8 cellular contexts compared by ENCODE assay signal in the genomic region with DNA sequence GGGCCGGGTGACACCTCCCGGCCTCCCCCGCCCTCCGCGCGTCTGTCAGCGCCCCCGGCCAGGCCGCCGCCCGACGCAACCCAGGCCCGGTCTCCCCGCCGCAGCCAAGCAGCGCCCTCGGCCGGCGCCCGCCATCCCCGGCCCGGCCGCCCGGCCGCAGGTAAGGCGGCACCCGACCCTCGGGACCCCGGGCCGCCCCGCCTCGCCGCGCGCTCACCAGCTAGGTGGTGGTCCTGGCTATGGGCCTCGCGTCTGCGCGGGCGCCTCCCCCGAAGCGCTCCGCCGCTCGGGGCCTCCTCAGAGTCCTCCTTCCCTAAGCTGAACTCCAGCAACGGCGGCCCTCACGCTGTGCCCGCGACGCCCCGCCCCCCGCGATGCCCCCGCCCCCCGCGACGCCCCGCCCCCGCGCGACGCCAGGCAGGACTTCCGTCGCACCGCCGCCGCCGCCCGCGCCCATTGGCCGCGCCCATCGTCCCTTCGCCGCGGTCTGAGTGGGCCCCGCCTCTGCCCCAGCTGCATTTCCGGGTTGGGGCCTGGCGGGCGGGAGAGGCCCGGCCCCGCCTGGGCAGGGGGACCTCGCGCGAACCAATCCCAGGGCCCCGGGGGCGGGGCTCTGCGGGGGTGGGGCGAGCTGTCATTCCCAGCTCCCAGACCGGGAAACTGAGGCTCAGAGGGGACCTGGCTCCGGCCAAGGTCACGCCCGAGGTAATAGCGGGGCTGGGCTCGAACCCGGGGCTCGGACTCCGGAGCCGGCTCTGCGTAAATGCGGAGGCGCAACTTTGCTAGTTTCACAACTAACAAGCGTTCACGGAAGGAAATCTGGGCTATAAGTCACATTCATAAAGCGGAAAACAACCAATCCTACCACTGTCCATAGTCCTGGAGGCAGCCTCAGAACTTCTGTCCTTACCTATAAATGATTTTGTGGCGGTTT. TPM values are rescaled to one million over a fixed set of nuclear protein-coding genes. Genes with fewer than 3 reads are reported as not detected.
A peak's percentile ranks its signal among the peaks of the same experiment; 100 is the strongest.
DNase-seq lines count a peak whose midpoint lies in the region; ATAC-seq and TF ChIP-seq lines count a peak whose summit lies in the region.

No MANE protein-coding gene starts in this region.

- no peaks in the 10 kb centered on the region for H3K9me3 Mint-ChIP-seq in T-helper 1 cell treated with Interleukin-12 subunit alpha and Interleukin-12 subunit beta and Interleukin-4 antibody, amounts not matched to agents 30 μg/mL and 1 μg/mL, for 36 hours

- no peaks in the 10 kb centered on the region for H3K27me3 ChIP-seq in right atrium auricular region
- H3K27me3 ChIP-seq in uterus = no peaks in the 10 kb centered on the region

- peak overlapping the region; percentile 86 for H3K27ac ChIP-seq in angular gyrus (ENCODE audit: low read depth, low read length)
- peak overlapping the region; percentile 68 to 80 for H3K27ac ChIP-seq in right atrium auricular region
- peak overlapping the region; percentile 72 to 78 for H3K27ac ChIP-seq in uterus

- H3K36me3 Mint-ChIP-seq in T-helper 1 cell treated with Interleukin-12 subunit alpha and Interleukin-12 subunit beta and Interleukin-4 antibody, amounts not matched to agents 30 μg/mL and 1 μg/mL, for 36 hours (ENCODE audit: low read depth) = peaks cover 7% of the 10 kb centered on the region

- TF ChIP-seq CTCF in right atrium auricular region (IDR thresholded peaks at IDR 0.05) = no peak
- peak in 1 of 4 experiments; percentile 26 for TF ChIP-seq CTCF in uterus (IDR thresholded peaks at IDR 0.05)

- H3K27me3 Mint-ChIP-seq in T-helper 1 cell treated with Interleukin-12 subunit alpha and Interleukin-12 subunit beta and Interleukin-4 antibody, amounts not matched to agents 30 μg/mL and 1 μg/mL, for 36 hours (ENCODE audit: low read depth) = no peaks in the 10 kb centered on the region

- peak overlapping the region; percentile 80 for H3K4me3 Mint-ChIP-seq in T-helper 1 cell treated with Interleukin-12 subunit alpha and Interleukin-12 subunit beta and Interleukin-4 antibody, amounts not matched to agents 30 μg/mL and 1 μg/mL, for 36 hours

- H3K9me3 ChIP-seq in right atrium auricular region = no peaks in the 10 kb centered on the region
- no peaks in the 10 kb centered on the region for H3K9me3 ChIP-seq in uterus

- DNase-seq in NCI-H1694 treated with DMSO at 0.1 percent for 48 hours (lab: John Stamatoyannopoulos, UW) = peak; percentile 64
- DNase-seq in right atrium auricular region (ENCODE audit: low spot score) = peak; percentile 94
- DNase-seq in putamen (ENCODE audit: low spot score) = peak; percentile 96
- peak; percentile 94 to 96 for DNase-seq in uterus

- peak overlapping the region; percentile 77 for H3K27ac Mint-ChIP-seq in T-helper 1 cell treated with Interleukin-12 subunit alpha and Interleukin-12 subunit beta and Interleukin-4 antibody, amounts not matched to agents 30 μg/mL and 1 μg/mL, for 36 hours

- H3K4me3 ChIP-seq in right atrium auricular region (peak overlapping the region; percentile 47 to 71), uterus (peak overlapping the region; percentile 55 to 65)

- peak; percentile 58 to 63 for TF ChIP-seq POLR2A in uterus (IDR thresholded peaks at IDR 0.05)

- peaks cover 17% of the 10 kb centered on the region for H3K4me1 Mint-ChIP-seq in T-helper 1 cell treated with Interleukin-12 subunit alpha and Interleukin-12 subunit beta and Interleukin-4 antibody, amounts not matched to agents 30 μg/mL and 1 μg/mL, for 36 hours (ENCODE audit: low read depth)

- ATAC-seq in GM18498 (IDR thresholded peaks at IDR 0.05; ENCODE audit: unreplicated experiment) (peak; percentile 94), HG02938 (IDR thresholded peaks at IDR 0.05; ENCODE audit: unreplicated experiment) (peak; percentile 84)

- intact Hi-C loops in uterus (cut with DNase I; ENCODE audit: low total_unique reads) = no loop called here

- H3K4me1 ChIP-seq in right atrium auricular region (peaks cover 0 to 26% of the 10 kb centered on the region in 2 donors), uterus (peaks cover 0 to 3% of the 10 kb centered on the region in 2 donors)

- H3K36me3 ChIP-seq in right atrium auricular region (peaks cover 7% of the 10 kb centered on the region), uterus (no peaks in the 10 kb centered on the region)

RNA-seq across cellular contexts. Expression of gene KCTD5, which starts 9.0 kb away (rescaled TPM):
- total RNA-seq in right atrium auricular region (10 to 100 TPM; 12.5 to 15.6 TPM), uterus (10 to 100 TPM in 2 of 4 donors, 1 to 10 TPM in 2; 4.6 to 21.6 (median 12.7) TPM)

RNA-seq across cellular contexts. Expression of gene PRSS27, which starts 46.7 kb away (rescaled TPM):
- total RNA-seq in right atrium auricular region (under 1 TPM in 1 of 2 donors, not detected in 1; 0.51 TPM), uterus (1 to 10 TPM in 1 of 4 donors, under 1 TPM in 1, not detected in 2; 0.83 to 1.3 TPM)

Comparison
In these comparisons a context has a peak if more than half of its experiments do, and no peak if none do; other contexts are left out.
1. Peak in every context shown above with its lines: DNase-seq, ATAC-seq, H3K4me3 ChIP-seq and H3K27ac ChIP-seq.